ENCODE assay signal across 8 cellular contexts in genomic region chr7:73715648-73716317, GRCh38. TPM values are rescaled to one million over a fixed set of nuclear protein-coding genes. Genes with fewer than 3 reads are reported as not detected.
DNase-seq lines count a peak whose midpoint lies in the region; ATAC-seq and TF ChIP-seq lines count a peak whose summit lies in the region.

No MANE protein-coding gene starts in this region.

- no peaks in the 10 kb centered on the region for H3K27me3 ChIP-seq in vagina

- peak; percentile 78 for DNase-seq in activated effector memory CD4-positive, alpha-beta T cell treated with anti-CD3 and anti-CD28 coated beads, Interleukin-2, amount 50 U/mL, for 16 hours
- no peak for DNase-seq in activated effector memory CD4-positive, alpha-beta T cell treated with Interleukin-2 at 50 U/mL for 16 hours
- DNase-seq in NCI-H226 (peak; percentile 83), left colon (peak in 1 of 2 donors; percentile 69), vagina (ENCODE audit: extremely low spot score in 2 of 2) (no peak)
- DNase-seq in activated T-helper 1 cell treated with anti-CD3 and anti-CD28 coated beads, Interleukin-12 subunit alpha, Interleukin-12 subunit beta, Interleukin-2, Interleukin-4 antibody, amounts not matched to agents 30 ng/mL and 10 ng/mL and 1 ng/mL, durations not matched to agents 14 hours and 24 hours and 36 hours (ENCODE audit: low spot score), result no peak

- H3K27ac Mint-ChIP-seq in activated T-helper 1 cell treated with anti-CD3 and anti-CD28 coated beads, Interleukin-12 subunit alpha, Interleukin-12 subunit beta, Interleukin-2, Interleukin-4 antibody, amounts not matched to agents 30 ng/mL and 10 ng/mL and 1 ng/mL, durations not matched to agents 14 hours and 24 hours and 36 hours, result peak overlapping the region; percentile 11

- H3K4me3 Mint-ChIP-seq in activated T-helper 1 cell treated with anti-CD3 and anti-CD28 coated beads, Interleukin-12 subunit alpha, Interleukin-12 subunit beta, Interleukin-2, Interleukin-4 antibody, amounts not matched to agents 30 ng/mL and 10 ng/mL and 1 ng/mL, durations not matched to agents 14 hours and 24 hours and 36 hours, result peak overlapping the region; percentile 47

- H3K9me3 ChIP-seq in vagina, result no peaks in the 10 kb centered on the region

- intact Hi-C loops in activated T-helper 1 cell treated with anti-CD3 and anti-CD28 coated beads, Interleukin-12 subunit alpha, Interleukin-12 subunit beta, Interleukin-2, Interleukin-4 antibody, amounts not matched to agents 30 ng/mL and 10 ng/mL and 1 ng/mL, durations not matched to agents 14 hours and 24 hours and 36 hours (cut with micrococcal nuclease), result loop anchor here (5.0 kb wide), 1 partner anchor 193 kb away; the partner anchor contains the start of gene BAZ1B
- intact Hi-C loops in left colon (cut with DNase I, micrococcal nuclease), result no loop called here
- intact Hi-C loops in vagina (cut with DNase I), result no loop called here

- peaks cover 46% of the 10 kb centered on the region for H3K4me1 ChIP-seq in vagina

- peak; percentile 57 for ATAC-seq in left colon
- ATAC-seq in HG02642 (IDR thresholded peaks at IDR 0.05; ENCODE audit: poor library complexity, unreplicated experiment), result no peak
- ATAC-seq in GM19467 (IDR thresholded peaks at IDR 0.05; ENCODE audit: unreplicated experiment), result no peak

- H3K4me3 ChIP-seq in vagina, result no peak overlapping the region

- no peak for TF ChIP-seq POLR2A in vagina (IDR thresholded peaks at IDR 0.05)

- peak overlapping the region; percentile 71 for H3K27ac ChIP-seq in vagina

- H3K4me1 Mint-ChIP-seq in activated T-helper 1 cell treated with anti-CD3 and anti-CD28 coated beads, Interleukin-12 subunit alpha, Interleukin-12 subunit beta, Interleukin-2, Interleukin-4 antibody, amounts not matched to agents 30 ng/mL and 10 ng/mL and 1 ng/mL, durations not matched to agents 14 hours and 24 hours and 36 hours (ENCODE audit: low read depth), result peaks cover 43% of the 10 kb centered on the region

- no peak for TF ChIP-seq CTCF in vagina (IDR thresholded peaks at IDR 0.05)

- H3K36me3 ChIP-seq in vagina, result no peaks in the 10 kb centered on the region

- peaks cover 7% of the 10 kb centered on the region for H3K27me3 Mint-ChIP-seq in activated T-helper 1 cell treated with anti-CD3 and anti-CD28 coated beads, Interleukin-12 subunit alpha, Interleukin-12 subunit beta, Interleukin-2, Interleukin-4 antibody, amounts not matched to agents 30 ng/mL and 10 ng/mL and 1 ng/mL, durations not matched to agents 14 hours and 24 hours and 36 hours (ENCODE audit: insufficient read depth)

- H3K9me3 Mint-ChIP-seq in activated T-helper 1 cell treated with anti-CD3 and anti-CD28 coated beads, Interleukin-12 subunit alpha, Interleukin-12 subunit beta, Interleukin-2, Interleukin-4 antibody, amounts not matched to agents 30 ng/mL and 10 ng/mL and 1 ng/mL, durations not matched to agents 14 hours and 24 hours and 36 hours, result no peaks in the 10 kb centered on the region

- peaks cover 7% of the 10 kb centered on the region for H3K36me3 Mint-ChIP-seq in activated T-helper 1 cell treated with anti-CD3 and anti-CD28 coated beads, Interleukin-12 subunit alpha, Interleukin-12 subunit beta, Interleukin-2, Interleukin-4 antibody, amounts not matched to agents 30 ng/mL and 10 ng/mL and 1 ng/mL, durations not matched to agents 14 hours and 24 hours and 36 hours (ENCODE audit: low read depth)

RNA-seq across cellular contexts. Expression of gene STX1A, which starts 3.7 kb away (rescaled TPM):
- 24.9 and 26.7 TPM in 2 replicates for total RNA-seq in activated T-helper 1 cell treated with anti-CD3 and anti-CD28 coated beads, Interleukin-12 subunit alpha, Interleukin-12 subunit beta, Interleukin-2, Interleukin-4 antibody, amounts not matched to agents 30 ng/mL and 10 ng/mL and 1 ng/mL, durations not matched to agents 14 hours and 24 hours and 36 hours
- 1 to 10 TPM; 4.7 to 6.9 TPM for total RNA-seq in left colon
- 17.2 TPM for total RNA-seq in vagina

RNA-seq across cellular contexts. Expression of gene ABHD11, which starts 22.8 kb away (rescaled TPM):
- total RNA-seq in activated T-helper 1 cell treated with anti-CD3 and anti-CD28 coated beads, Interleukin-12 subunit alpha, Interleukin-12 subunit beta, Interleukin-2, Interleukin-4 antibody, amounts not matched to agents 30 ng/mL and 10 ng/mL and 1 ng/mL, durations not matched to agents 14 hours and 24 hours and 36 hours, result 18.9 and 24.3 TPM in 2 replicates
- total RNA-seq in left colon (100 to 1,000 TPM in 1 of 2 donors, 10 to 100 TPM in 1; 89.5 to 131 TPM), vagina (23.8 TPM)

RNA-seq across cellular contexts. Expression of gene BUD23, which starts 32.4 kb away (rescaled TPM):
- 128 and 138 TPM in 2 replicates for total RNA-seq in activated T-helper 1 cell treated with anti-CD3 and anti-CD28 coated beads, Interleukin-12 subunit alpha, Interleukin-12 subunit beta, Interleukin-2, Interleukin-4 antibody, amounts not matched to agents 30 ng/mL and 10 ng/mL and 1 ng/mL, durations not matched to agents 14 hours and 24 hours and 36 hours
- 10 to 100 TPM; 39.0 to 48.2 TPM for total RNA-seq in left colon
- total RNA-seq in vagina, result 49.8 TPM

RNA-seq across cellular contexts. Expression of gene DNAJC30, which starts 32.5 kb away (rescaled TPM):
- total RNA-seq in activated T-helper 1 cell treated with anti-CD3 and anti-CD28 coated beads, Interleukin-12 subunit alpha, Interleukin-12 subunit beta, Interleukin-2, Interleukin-4 antibody, amounts not matched to agents 30 ng/mL and 10 ng/mL and 1 ng/mL, durations not matched to agents 14 hours and 24 hours and 36 hours, result 11.2 and 11.6 TPM in 2 replicates
- total RNA-seq in left colon (10 to 100 TPM in 1 of 2 donors, 1 to 10 TPM in 1; 8.5 to 10.0 TPM), vagina (7.1 TPM)

RNA-seq across cellular contexts. Expression of gene VPS37D, which starts 48.2 kb away (rescaled TPM):
- total RNA-seq in activated T-helper 1 cell treated with anti-CD3 and anti-CD28 coated beads, Interleukin-12 subunit alpha, Interleukin-12 subunit beta, Interleukin-2, Interleukin-4 antibody, amounts not matched to agents 30 ng/mL and 10 ng/mL and 1 ng/mL, durations not matched to agents 14 hours and 24 hours and 36 hours, result 0.18 and 0.34 TPM in 2 replicates
- under 1 TPM; 0.70 to 0.78 TPM for total RNA-seq in left colon
- 5.4 TPM for total RNA-seq in vagina

Comparison
In these comparisons a context has a peak if more than half of its experiments do, and no peak if none do; other contexts are left out.
1. DNase-seq: peak in activated effector memory CD4-positive, alpha-beta T cell treated with anti-CD3 and anti-CD28 coated beads, Interleukin-2, amount 50 U/mL, for 16 hours (single experiment) and NCI-H226 (single experiment); none in activated effector memory CD4-positive, alpha-beta T cell treated with Interleukin-2 at 50 U/mL for 16 hours (single experiment), activated T-helper 1 cell treated with anti-CD3 and anti-CD28 coated beads, Interleukin-12 subunit alpha, Interleukin-12 subunit beta, Interleukin-2, Interleukin-4 antibody, amounts not matched to agents 30 ng/mL and 10 ng/mL and 1 ng/mL, durations not matched to agents 14 hours and 24 hours and 36 hours (single experiment) and vagina (0 of 2).